ENCODE assay signal across 31 cellular contexts in the genomic region with DNA sequence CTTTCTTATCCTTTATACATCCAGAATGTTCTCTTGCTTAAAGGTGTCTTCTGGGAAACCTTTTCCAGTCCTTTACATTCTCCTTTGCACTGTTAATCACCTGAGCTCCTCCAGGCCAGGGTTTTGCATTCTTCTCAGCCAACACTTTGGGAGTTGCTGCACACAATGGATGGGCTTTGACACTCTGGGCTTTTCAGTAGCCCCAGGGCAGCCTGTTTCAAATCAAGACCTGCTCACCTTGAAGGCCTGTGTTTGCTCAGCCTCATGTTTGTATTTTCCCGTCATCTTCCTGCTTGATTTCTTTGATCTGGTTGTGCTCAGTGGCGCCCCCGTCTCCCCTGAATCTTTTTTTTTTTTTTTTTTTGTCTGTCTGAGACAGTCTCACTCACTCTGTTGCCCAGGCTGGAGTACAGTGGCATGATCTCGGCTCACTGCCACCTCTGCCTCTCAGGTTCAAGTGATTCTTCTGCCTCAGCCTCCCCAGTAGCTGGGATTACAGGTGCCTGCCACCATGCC. TPM values are rescaled to one million over a fixed set of nuclear protein-coding genes. Genes with fewer than 3 reads are reported as not detected.
DNase-seq lines count a peak whose midpoint lies in the region; ATAC-seq, FAIRE-seq and TF ChIP-seq lines count a peak whose summit lies in the region.
"Had no signal": no experiment of that assay in that cellular context is flagged by ENCODE, and none has a peak within 500 bp of the region (broad histone marks: within the 10 kb centered on the region; RNA-seq: fewer than 3 reads in every experiment).

No MANE protein-coding gene starts in this region.

- H3K4me3 Mint-ChIP-seq in neural progenitor cell, result no peak overlapping the region
- H3K4me3 Mint-ChIP-seq: activated CD4-positive, alpha-beta memory T cell treated with anti-CD3 and anti-CD28 coated beads for 36 hours; memory B cell had no signal

- H4K20me1 ChIP-seq in neural progenitor cell (ENCODE audit: low read depth), result no peaks in the 10 kb centered on the region
- H4K20me1 ChIP-seq: BLaER1 had no signal

- H3K36me3 ChIP-seq in MG63 (no peaks in the 10 kb centered on the region), bronchial epithelial cell (ENCODE audit: control insufficient read depth, insufficient read depth, low read length) (no peaks in the 10 kb centered on the region), neural progenitor cell (no peaks in the 10 kb centered on the region)
- H3K36me3 ChIP-seq: BLaER1, ovary, right atrium auricular region, upper lobe of right lung had no signal

- H3F3A ChIP-seq in neural progenitor cell (ENCODE audit: low read depth), result no peaks in the 10 kb centered on the region

- peaks cover 2% of the 10 kb centered on the region for H3K9me3 Mint-ChIP-seq in neural progenitor cell
- H3K9me3 Mint-ChIP-seq: activated CD4-positive, alpha-beta memory T cell treated with anti-CD3 and anti-CD28 coated beads for 36 hours; memory B cell had no signal

- no peak overlapping the region for H3K27ac ChIP-seq in neural progenitor cell
- H3K27ac ChIP-seq: BLaER1, HL-60, ovary, right atrium auricular region, upper lobe of right lung had no signal

- no peak overlapping the region for H3K27ac Mint-ChIP-seq in neural progenitor cell
- H3K27ac Mint-ChIP-seq: activated CD4-positive, alpha-beta memory T cell treated with anti-CD3 and anti-CD28 coated beads for 36 hours; memory B cell had no signal

- no peak for FAIRE-seq in bronchial epithelial cell (lab: Jason Lieb, UNC)
- FAIRE-seq: A204.1 had no signal

- ATAC-seq in HG03159 (IDR thresholded peaks at IDR 0.05; ENCODE audit: unreplicated experiment), result no peak
- ATAC-seq: upper lobe of right lung had no signal

- no peak overlapping the region for H3K4me3 ChIP-seq in MG63
- no peak overlapping the region for H3K4me3 ChIP-seq in bronchial epithelial cell (ENCODE audit: low read depth, low read length)
- H3K4me3 ChIP-seq in neural progenitor cell, result no peak overlapping the region
- H3K4me3 ChIP-seq: BLaER1, ovary, right atrium auricular region, upper lobe of right lung had no signal

- peaks cover 6% of the 10 kb centered on the region for H3K27me3 Mint-ChIP-seq in neural progenitor cell (ENCODE audit: insufficient read depth, low read depth)

- no peaks in the 10 kb centered on the region for H3K79me2 ChIP-seq in neural progenitor cell (ENCODE audit: low read depth)

- H3K9me3 ChIP-seq in MG63 (no peaks in the 10 kb centered on the region), neural progenitor cell (ENCODE audit: low read depth) (no peaks in the 10 kb centered on the region)
- H3K9me3 ChIP-seq: BLaER1, ovary, right atrium auricular region, upper lobe of right lung had no signal

- no peak overlapping the region for H3K9ac ChIP-seq in neural progenitor cell
- H3K9ac ChIP-seq: BLaER1 had no signal

- H3K4me1 Mint-ChIP-seq in neural progenitor cell, result no peaks in the 10 kb centered on the region
- H3K4me1 Mint-ChIP-seq: memory B cell had no signal

- peak overlapping the region; percentile 34 for H2AFZ ChIP-seq in neural progenitor cell (replicated peaks)

- DNase-seq in DMS53 (lab: John Stamatoyannopoulos, UW) (peak; percentile 37), DMS53 treated with DMSO at 0.1 percent for 48 hours (lab: John Stamatoyannopoulos, UW; ENCODE audit: unreplicated experiment) (no peak), MG63 (peak; percentile 13), bronchial epithelial cell (ENCODE audit: low read depth) (peak; percentile 47), neural progenitor cell (ENCODE audit: low spot score) (no peak), OCI-M1 (lab: John Stamatoyannopoulos, UW) (no peak), NCI-H2107 treated with DMSO at 0.1 percent for 48 hours (lab: John Stamatoyannopoulos, UW; ENCODE audit: unreplicated experiment) (no peak)
- DNase-seq: activated CD4-positive, alpha-beta memory T cell treated with anti-CD3 and anti-CD28 coated beads for 36 hours; activated naive CD4-positive, alpha-beta T cell; activated T-cell treated with anti-CD3 and anti-CD28 coated beads, Interleukin-2, amount 50 U/mL, for 1 hour; amygdala; dermis blood vessel endothelial cell; foreskin fibroblast; GDM1; HCEC 1CT; hypothalamus; kidney glomerular epithelial cell; MM.1S; NCI-H1930; NCI-H345; ovary; stimulated activated CD8-positive, alpha-beta memory T cell treated with anti-CD3 and anti-CD28 coated beads, Interleukin-4, amount 100 ng/mL, for 48 hours; upper lobe of right lung had no signal

- no peaks in the 10 kb centered on the region for H3K4me1 ChIP-seq in neural progenitor cell
- H3K4me1 ChIP-seq: BLaER1, right atrium auricular region, upper lobe of right lung had no signal

- H3K36me3 Mint-ChIP-seq in neural progenitor cell, result no peaks in the 10 kb centered on the region
- H3K36me3 Mint-ChIP-seq: activated CD4-positive, alpha-beta memory T cell treated with anti-CD3 and anti-CD28 coated beads for 36 hours; memory B cell had no signal

- peaks cover 2% of the 10 kb centered on the region; the same call in 1 of the 2 replicates for H3K27me3 ChIP-seq in MG63
- no peaks in the 10 kb centered on the region for H3K27me3 ChIP-seq in bronchial epithelial cell (ENCODE audit: control insufficient read depth, insufficient read depth, low read length)
- H3K27me3 ChIP-seq in neural progenitor cell, result peaks cover 28% of the 10 kb centered on the region
- H3K27me3 ChIP-seq: BLaER1, ovary, right atrium auricular region, upper lobe of right lung had no signal

- peak; percentile 16 for TF ChIP-seq CTCF in bronchial epithelial cell (IDR thresholded peaks at IDR 0.05; ENCODE audit: insufficient read depth, low read length, severe bottlenecking)
- TF ChIP-seq CTCF in neural progenitor cell (IDR thresholded peaks at IDR 0.05), result peak; percentile 40

- no peak overlapping the region for H3K4me2 ChIP-seq in neural progenitor cell
- H3K4me2 ChIP-seq: BLaER1 had no signal

RNA-seq across cellular contexts. Expression of gene DMRT1, which starts 41.0 kb away (rescaled TPM):
- total RNA-seq in MG63 (2014; rRNA removed; shearing (Covaris generic); ENCODE audit: low replicate concordance), result not detected in 2 replicates
- not detected in 2 replicates for total RNA-seq in bronchial epithelial cell
- total RNA-seq in neural progenitor cell (ENCODE audit: low replicate concordance), result 0.09 TPM in 1 of 2 replicates, not detected in the other
- total RNA-seq: activated CD4-positive, alpha-beta memory T cell treated with anti-CD3 and anti-CD28 coated beads for 36 hours; cardiac septum; dermis blood vessel endothelial cell; ovary; right atrium auricular region; RPMI7951; upper lobe of right lung had no signal

Comparison
In these comparisons a context has a peak if more than half of its experiments do, and no peak if none do; other contexts are left out.
1. DNase-seq: peak in DMS53 (single experiment), MG63 (single experiment) and bronchial epithelial cell (single experiment); none in DMS53 treated with DMSO at 0.1 percent for 48 hours (single experiment), neural progenitor cell (single experiment), OCI-M1 (single experiment) and NCI-H2107 treated with DMSO at 0.1 percent for 48 hours (single experiment).